In genomic region chr5:178130576-178131445, GRCh38 we compare ENCODE assay signal across 8 cellular contexts. TPM values are rescaled to one million over a fixed set of nuclear protein-coding genes. Genes with fewer than 3 reads are reported as not detected.
A peak's percentile ranks its signal among the peaks of the same experiment; 100 is the strongest.
DNase-seq lines count a peak whose midpoint lies in the region; ATAC-seq and TF ChIP-seq lines count a peak whose summit lies in the region.

TSS of gene RMND5B (plus strand) at chr5:178131014. CDS start at chr5:178138120, 7,106 bp downstream.

- no peaks in the 10 kb centered on the region for H3K9me2 ChIP-seq in SK-N-SH

- peaks cover 44% of the 10 kb centered on the region for H3K79me2 ChIP-seq in SK-N-SH (ENCODE audit: insufficient read depth)

- peak; percentile 50 for DNase-seq in GF-D8 (lab: John Stamatoyannopoulos, UW)
- peak; percentile 97 for DNase-seq in H7
- peak; percentile 93 for DNase-seq in MG63
- peak; percentile 97 for DNase-seq in SK-N-SH
- peak; percentile 87 for DNase-seq in activated naive CD4-positive, alpha-beta T cell treated with anti-CD3 and anti-CD28 coated beads, Interleukin-2, amount 10 ng/mL, durations not matched to agents 7 days and 5 days
- peak; percentile 80 for DNase-seq in superior temporal gyrus (ENCODE audit: extremely low spot score)

- peaks cover 23% of the 10 kb centered on the region for H3K27me3 Mint-ChIP-seq in activated naive CD4-positive, alpha-beta T cell treated with anti-CD3 and anti-CD28 coated beads, Interleukin-2, amount 10 ng/mL, durations not matched to agents 7 days and 5 days

- peak within 1 kb of the TSS; percentile 90 for H3K4me2 ChIP-seq in SK-N-SH

- H3K27ac ChIP-seq in SK-N-SH (ENCODE audit: low read depth in 2 of 2, low read length in 1 of 2) (peak within 1 kb of the TSS; percentile 77 to 80), gastroesophageal sphincter (peak within 1 kb of the TSS; percentile 92 to 98 (median 96)), neutrophil (peak within 1 kb of the TSS; percentile 76)

- H3K27me3 ChIP-seq in H7 (ENCODE audit: control insufficient read depth, insufficient read depth, low read length) (no peaks in the 10 kb centered on the region), MG63 (no peaks in the 10 kb centered on the region), SK-N-SH (ENCODE audit: insufficient read depth) (no peaks in the 10 kb centered on the region), gastroesophageal sphincter (no peaks in the 10 kb centered on the region), neutrophil (no peaks in the 10 kb centered on the region)

- peak within 1 kb of the TSS; percentile 75 for H3K27ac Mint-ChIP-seq in activated naive CD4-positive, alpha-beta T cell treated with anti-CD3 and anti-CD28 coated beads, Interleukin-2, amount 10 ng/mL, durations not matched to agents 7 days and 5 days

- H3K4me1 ChIP-seq in SK-N-SH (ENCODE audit: control insufficient read depth in 1 of 2, insufficient read depth in 2 of 2, low read depth in 1 of 2, low read length in 1 of 2) (peaks cover 0 to 5% of the 10 kb centered on the region in 2 experiments; a peak in 1 of 4 replicates), gastroesophageal sphincter (peaks cover 0 to 24% (median 9%) of the 10 kb centered on the region in 3 donors), neutrophil (ENCODE audit: control insufficient read depth in 1 of 2, insufficient read depth in 1 of 2, low read depth in 1 of 2, low read length in 1 of 2) (peaks cover 11 to 12% of the 10 kb centered on the region in 2 experiments)

- WGBS in SK-N-SH (ENCODE audit: low lambda C conversion rate), result under 1% methylated on average over 21 of the region's 102 CpGs
- WGBS in gastroesophageal sphincter (ENCODE audit: low coverage in 1 of 2), 2 donors, result no CpG with 5 or more reads among the region's 102 CpGs

- CTCF ChIA-PET in SK-N-SH (lab: Yijun Ruan, JAX), result interaction anchor here (1.2 to 10.9 kb wide), 3 partner anchors 10 to 55 kb away, joined by 3 to 96 read pairs (median 26); no protein-coding TSS in a partner anchor
- CTCF ChIA-PET in activated naive CD4-positive, alpha-beta T cell treated with anti-CD3 and anti-CD28 coated beads, Interleukin-2, amount 10 ng/mL, durations not matched to agents 7 days and 5 days (lab: Charles Lee), result interaction anchor here (1.7 kb wide), 1 partner anchor 10 kb away, joined by 6 read pairs; no protein-coding TSS in a partner anchor

- H3K4me3 ChIP-seq in H7 (ENCODE audit: insufficient read depth, low read depth, low read length) (peak within 1 kb of the TSS; percentile 80), MG63 (peak within 1 kb of the TSS; percentile 95), SK-N-SH (ENCODE audit: low read depth in 2 of 2, low read length in 1 of 2) (peak within 1 kb of the TSS; percentile 75 to 99), gastroesophageal sphincter (peak within 1 kb of the TSS; percentile 73 to 81), neutrophil (ENCODE audit: low read depth in 1 of 2, low read length in 1 of 2) (peak within 1 kb of the TSS; percentile 82 to 83)

- H3K36me3 ChIP-seq in H7 (replicated peaks; ENCODE audit: control insufficient read depth, insufficient read depth, low read length) (peaks cover 3% of the 10 kb centered on the region; the same call in 1 of the 2 replicates), MG63 (peaks cover 20% of the 10 kb centered on the region), SK-N-SH (replicated peaks in 1 of 2; ENCODE audit: control insufficient read depth in 1 of 2, insufficient read depth in 2 of 2, low read length in 1 of 2) (peaks cover 8 to 11% of the 10 kb centered on the region in 2 experiments), gastroesophageal sphincter (peaks cover 0 to 27% of the 10 kb centered on the region in 2 donors), neutrophil (peaks cover 15% of the 10 kb centered on the region)

- TF ChIP-seq EP300 in SK-N-SH (IDR thresholded peaks at IDR 0.05; ENCODE audit: borderline replicate concordance in 1 of 2, low read depth in 1 of 2, low read length in 1 of 2) (peak in 1 of 2 experiments; percentile 36; a peak in 1 of 4 replicates), gastroesophageal sphincter (IDR thresholded peaks at IDR 0.05) (no peak)

- POLR2A ChIA-PET in SK-N-SH (lab: Yijun Ruan, JAX), result interaction anchor here (0.7 to 1.7 kb wide), 4 partner anchors 10 to 38 kb away, joined by 3 to 9 read pairs (median 3); no protein-coding TSS in a partner anchor

- H3F3A ChIP-seq in SK-N-SH (replicated peaks; ENCODE audit: insufficient read depth), result peaks cover 4% of the 10 kb centered on the region

- H3K9me3 Mint-ChIP-seq in activated naive CD4-positive, alpha-beta T cell treated with anti-CD3 and anti-CD28 coated beads, Interleukin-2, amount 10 ng/mL, durations not matched to agents 7 days and 5 days, result no peaks in the 10 kb centered on the region

- peak within 1 kb of the TSS; percentile 93 for H2AFZ ChIP-seq in SK-N-SH (ENCODE audit: low read depth)

- peak; percentile 75 to 87 for TF ChIP-seq POLR2A in gastroesophageal sphincter (IDR thresholded peaks at IDR 0.05)

- H3K4me1 Mint-ChIP-seq in activated naive CD4-positive, alpha-beta T cell treated with anti-CD3 and anti-CD28 coated beads, Interleukin-2, amount 10 ng/mL, durations not matched to agents 7 days and 5 days, result peaks cover 25% of the 10 kb centered on the region

- H3K36me3 Mint-ChIP-seq in activated naive CD4-positive, alpha-beta T cell treated with anti-CD3 and anti-CD28 coated beads, Interleukin-2, amount 10 ng/mL, durations not matched to agents 7 days and 5 days, result peaks cover 12% of the 10 kb centered on the region

- TF ChIP-seq CTCF in SK-N-SH (IDR thresholded peaks at IDR 0.05), result no peak
- TF ChIP-seq CTCF in gastroesophageal sphincter (IDR thresholded peaks at IDR 0.05), result peak in 1 of 4 experiments; percentile 21
- peak; percentile 14 for TF ChIP-seq CTCF in neutrophil (IDR thresholded peaks at IDR 0.05)

- peaks cover 2% of the 10 kb centered on the region; the same call in 1 of the 2 replicates for H3K9me3 ChIP-seq in MG63
- H3K9me3 ChIP-seq in SK-N-SH, result no peaks in the 10 kb centered on the region
- H3K9me3 ChIP-seq in gastroesophageal sphincter, result no peaks in the 10 kb centered on the region
- H3K9me3 ChIP-seq in neutrophil, result no peaks in the 10 kb centered on the region

- no peaks in the 10 kb centered on the region for H4K20me1 ChIP-seq in SK-N-SH (ENCODE audit: insufficient read depth)

- peak within 1 kb of the TSS; percentile 83 for H3K9ac ChIP-seq in SK-N-SH

- TF ChIP-seq RAD21 in SK-N-SH (IDR thresholded peaks at IDR 0.05; ENCODE audit: low read length), result no peak

- peak; percentile 96 for ATAC-seq in gastroesophageal sphincter

- peak within 1 kb of the TSS; percentile 78 for H3K4me3 Mint-ChIP-seq in activated naive CD4-positive, alpha-beta T cell treated with anti-CD3 and anti-CD28 coated beads, Interleukin-2, amount 10 ng/mL, durations not matched to agents 7 days and 5 days

TF ChIP-seq in SK-N-SH, 30 proteins besides CTCF, POLR2A, EP300 and RAD21:
- TF ChIP-seq RFX5 (IDR thresholded peaks at IDR 0.05; ENCODE audit: low read length), result no peak
- TF ChIP-seq EZH2phosphoT487 (IDR thresholded peaks at IDR 0.05; ENCODE audit: borderline replicate concordance, low read depth), result no peak
- peak; percentile 69 for TF ChIP-seq MXI1 (IDR thresholded peaks at IDR 0.05; ENCODE audit: low read depth, low read length)
- TF ChIP-seq GABPA (IDR thresholded peaks at IDR 0.05; ENCODE audit: low read depth), result peak; percentile 80
- TF ChIP-seq ELF1 (IDR thresholded peaks at IDR 0.05), result peak; percentile 45; the same call in 1 of the 2 replicates
- TF ChIP-seq YY1 (IDR thresholded peaks at IDR 0.05; ENCODE audit: low read depth), result 0 out of 2 replicates have a peak, but pooled peaks have one; percentile 31
- TF ChIP-seq MAX (IDR thresholded peaks at IDR 0.05; ENCODE audit: low read depth), result peak; percentile 74
- TF ChIP-seq FOXM1 (IDR thresholded peaks at IDR 0.05; ENCODE audit: low read depth), result no peak
- 0 out of 2 replicates have a peak, but pooled peaks have one; percentile 23 for TF ChIP-seq NFIC (IDR thresholded peaks at IDR 0.05; ENCODE audit: borderline replicate concordance)
- TF ChIP-seq TAF1 (IDR thresholded peaks at IDR 0.05; ENCODE audit: borderline replicate concordance, low read depth, low read length), result peak; percentile 93
- TF ChIP-seq MEF2A (IDR thresholded peaks at IDR 0.05; ENCODE audit: borderline replicate concordance, low read depth), result peak; percentile 24; the same call in 1 of the 2 replicates
- peak; percentile 49; the same call in 1 of the 2 replicates for TF ChIP-seq POLR2AphosphoS5 (IDR thresholded peaks at IDR 0.05; ENCODE audit: low read depth, low read length)
TF ChIP-seq in SK-N-SH: peak in this region for 9.

RNA-seq across cellular contexts. Expression of gene RMND5B, which starts in this region (rescaled TPM):
- total RNA-seq in H7 (2014; rRNA removed; shearing (Covaris generic)), result 38.2 and 51.3 TPM in 2 replicates
- 39.8 and 54.2 TPM in 2 replicates for total RNA-seq in MG63 (2014; rRNA removed; shearing (Covaris generic); ENCODE audit: low replicate concordance)
- 42.8 and 43.7 TPM in 2 replicates for polyA plus RNA-seq in SK-N-SH (2012; rRNA removed)
- 25.1 and 32.1 TPM in 2 replicates for polyA plus RNA-seq in SK-N-SH (2012; cell fraction: cytosol; rRNA removed)
- 74.2 and 75.6 TPM in 2 replicates for polyA plus RNA-seq in SK-N-SH (2012; cell fraction: nucleus; rRNA removed)
- total RNA-seq in gastroesophageal sphincter, result 10 to 100 TPM; 34.6 to 56.6 (median 41.7) TPM

Comparison
In these comparisons a context has a peak if more than half of its experiments do, and no peak if none do; other contexts are left out.
1. Peak in every context shown above with its lines: DNase-seq, ATAC-seq, H3K4me3 ChIP-seq and H3K27ac ChIP-seq.